8 cellular contexts compared by ENCODE assay signal in the genomic region with DNA sequence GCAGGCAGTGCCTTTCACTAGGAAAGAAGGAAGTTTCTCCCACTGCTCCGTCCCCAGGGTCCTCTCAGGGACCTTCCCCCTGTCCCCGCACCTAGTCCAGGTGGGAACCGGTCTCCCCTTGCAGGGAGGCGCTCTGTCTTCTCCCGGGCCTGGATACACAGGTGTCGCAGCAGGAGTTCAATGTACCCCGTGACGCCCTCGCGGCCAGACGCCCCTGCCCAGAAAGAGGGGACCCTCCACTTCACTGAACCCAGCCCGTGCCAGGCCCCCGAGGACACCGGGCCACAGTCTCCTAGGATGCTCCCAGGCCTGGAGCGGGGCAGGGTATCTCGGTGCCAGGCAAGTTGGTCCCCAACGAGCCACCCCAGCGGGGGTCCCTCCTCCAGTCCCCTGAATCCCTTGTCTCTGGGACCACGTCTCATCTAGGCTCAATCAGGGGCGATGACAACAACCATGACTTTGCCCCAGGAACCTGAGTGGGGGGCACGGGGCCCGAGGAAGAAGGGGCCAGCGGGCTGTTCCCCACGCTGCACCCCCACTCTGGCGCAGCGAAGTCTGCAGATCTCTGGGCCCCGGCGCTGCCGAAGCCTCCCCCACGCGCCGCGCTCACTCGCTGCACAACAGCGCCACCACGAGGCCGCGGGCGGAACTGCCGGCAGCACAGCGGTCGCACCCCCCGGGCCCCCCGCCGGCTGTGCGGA.
DNase-seq lines count a peak whose midpoint lies in the region; TF ChIP-seq lines count a peak whose summit lies in the region.

No MANE protein-coding gene starts in this region.

- H3K4me3 ChIP-seq in GM12865 (ENCODE audit: low read depth, low read length) (no peak overlapping the region), endocrine pancreas (ENCODE audit: control insufficient read depth, insufficient read depth, low read length) (no peak overlapping the region), mucosa of stomach (ENCODE audit: low read length) (no peak overlapping the region)

- H3K4me1 ChIP-seq in endocrine pancreas (ENCODE audit: control insufficient read depth, insufficient read depth, low read length), result peaks cover 6% of the 10 kb centered on the region
- peaks cover 18% of the 10 kb centered on the region for H3K4me1 ChIP-seq in mucosa of stomach (ENCODE audit: control insufficient read depth, insufficient read depth, low read length)

- peak overlapping the region; percentile 43 for H3K9ac ChIP-seq in endocrine pancreas (ENCODE audit: control insufficient read depth, insufficient read depth, low read length)
- H3K9ac ChIP-seq in mucosa of stomach (ENCODE audit: low read length), result peak overlapping the region; percentile 33

- no peaks in the 10 kb centered on the region for H3K9me3 ChIP-seq in endocrine pancreas (ENCODE audit: control insufficient read depth, low read length)
- no peaks in the 10 kb centered on the region for H3K9me3 ChIP-seq in mucosa of stomach (ENCODE audit: control insufficient read depth, low read length)

- H3K36me3 ChIP-seq in endocrine pancreas (ENCODE audit: control insufficient read depth, insufficient read depth, low read length) (no peaks in the 10 kb centered on the region), mucosa of stomach (ENCODE audit: control insufficient read depth, insufficient read depth, low read length) (no peaks in the 10 kb centered on the region)

- H3K27me3 ChIP-seq in endocrine pancreas (ENCODE audit: control insufficient read depth, insufficient read depth, low read length), result no peaks in the 10 kb centered on the region
- peaks cover 40% of the 10 kb centered on the region for H3K27me3 ChIP-seq in mucosa of stomach (ENCODE audit: control insufficient read depth, insufficient read depth, low read length)

- DNase-seq in GM12865 (ENCODE audit: low read depth), result peak; percentile 13
- DNase-seq in NCI-H1930 (lab: John Stamatoyannopoulos, UW), result peak; percentile 11 to 59
- peak; percentile 54 to 77 (median 76) for DNase-seq in activated CD8-positive, alpha-beta memory T cell treated with anti-CD3 and anti-CD28 coated beads for 48 hours (ENCODE audit: low read depth in 2 of 3, low spot score in 2 of 3)
- DNase-seq in stimulated activated CD8-positive, alpha-beta memory T cell treated with anti-CD3 and anti-CD28 coated beads, Interleukin-7, amount 100 ng/mL, for 4 hours (ENCODE audit: low read depth in 2 of 2), result peak; percentile 22 to 58
- no peak for DNase-seq in NCI-H510A (lab: John Stamatoyannopoulos, UW)
- DNase-seq in NK-92 treated with Interleukin-12 subunit alpha and Interleukin-12 subunit beta, amount 100 ng/mL, for 24 hours (lab: John Stamatoyannopoulos, UW), result no peak

- TF ChIP-seq CTCF in GM12865 (IDR thresholded peaks at IDR 0.05; ENCODE audit: insufficient read depth, low read depth, low read length, missing control alignments), result peak; percentile 92

Comparison
In these comparisons a context has a peak if more than half of its experiments do, and no peak if none do; other contexts are left out.
1. DNase-seq: peak in GM12865 (single experiment), NCI-H1930 (2 of 2), activated CD8-positive, alpha-beta memory T cell treated with anti-CD3 and anti-CD28 coated beads for 48 hours (3 of 3) and stimulated activated CD8-positive, alpha-beta memory T cell treated with anti-CD3 and anti-CD28 coated beads, Interleukin-7, amount 100 ng/mL, for 4 hours (2 of 2); none in NCI-H510A (single experiment) and NK-92 treated with Interleukin-12 subunit alpha and Interleukin-12 subunit beta, amount 100 ng/mL, for 24 hours (single experiment).